16 cellular contexts compared by ENCODE assay signal in the genomic region with DNA sequence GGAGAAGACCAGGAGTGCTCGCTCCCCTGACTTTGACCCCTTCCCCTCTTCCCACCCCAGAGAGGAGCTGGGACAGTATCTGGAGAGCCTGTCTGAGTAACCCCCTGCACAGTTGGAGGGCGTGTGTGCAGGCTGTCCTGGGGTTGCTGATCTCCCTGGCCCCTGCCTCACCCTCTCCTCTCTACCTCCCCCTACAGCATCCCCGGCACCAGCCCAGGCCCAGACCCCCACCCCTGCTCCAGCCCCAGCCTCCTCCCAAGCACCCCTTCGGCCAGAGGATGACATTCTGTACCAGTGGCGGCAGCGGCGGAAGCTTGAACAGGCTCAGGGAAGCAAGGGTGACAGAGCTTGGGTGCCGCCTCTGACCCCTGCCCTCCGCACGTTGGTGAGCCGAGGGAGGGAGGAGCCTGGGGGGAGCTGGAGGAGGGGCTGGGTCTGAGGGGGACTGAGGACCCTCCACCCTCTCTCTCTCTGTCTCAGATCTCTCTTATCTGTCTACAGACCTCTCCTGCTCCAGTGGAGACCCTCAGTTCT. TPM values are rescaled to one million over a fixed set of nuclear protein-coding genes. Genes with fewer than 3 reads are reported as not detected.
DNase-seq lines count a peak whose midpoint lies in the region; ATAC-seq and TF ChIP-seq lines count a peak whose summit lies in the region.
"Had no signal": no experiment of that assay in that cellular context is flagged by ENCODE, and none has a peak within 500 bp of the region (broad histone marks: within the 10 kb centered on the region; RNA-seq: fewer than 3 reads in every experiment).

No MANE protein-coding gene starts in this region.

- no peaks in the 10 kb centered on the region for H3K79me2 ChIP-seq in parathyroid adenoma

- no peak overlapping the region for H2AFZ ChIP-seq in parathyroid adenoma

- H3K27ac ChIP-seq in Panc1 (ENCODE audit: low read length) (no peak overlapping the region), endodermal cell (ENCODE audit: low read depth, low read length) (no peak overlapping the region), parathyroid adenoma (peak overlapping the region; percentile 90)

- DNase-seq in Right ventricle myocardium inferior (ENCODE audit: missing footprints) (peak; percentile 46), cardiac septum (ENCODE audit: low spot score) (no peak), Panc1 (ENCODE audit: low read depth, low spot score) (no peak), endodermal cell (peak; percentile 49), NCI-H187 (lab: John Stamatoyannopoulos, UW) (no peak)
- DNase-seq in activated T-cell treated with anti-CD3 and anti-CD28 coated beads, Interleukin-2, amount 50 U/mL, for 48 hours = no peak
- DNase-seq in stimulated activated naive CD4-positive, alpha-beta T cell (lab: John Stamatoyannopoulos, UW) = no peak
- DNase-seq: DND-41, GDM1, KBM-7, NCI-H1048, NCI-H1694 treated with DMSO at 0.1 percent for 48 hours, SHP77 had no signal

- 88 to 92% methylated on average over 4 to 11 of the region's 11 CpGs for WGBS in endodermal cell (ENCODE audit: insufficient coverage in 1 of 2, insufficient read length in 1 of 2), 2 experiments

- no peaks in the 10 kb centered on the region for H3K9me3 Mint-ChIP-seq in endodermal cell

- POLR2A ChIA-PET in Panc1 (lab: Charles Lee) = no interaction called here

- in situ Hi-C loops in Panc1 (cut with HindIII; ENCODE audit: low pct_unique_long_range_greater_than_20kb, low sequenced_read_pairs) = no loop called here

- H3K4me3 Mint-ChIP-seq in endodermal cell = no peak overlapping the region
- H3K4me3 Mint-ChIP-seq: CD4-positive, alpha-beta memory T cell had no signal

- H3K27me3 Mint-ChIP-seq in endodermal cell (ENCODE audit: insufficient read depth) = peaks cover 2% of the 10 kb centered on the region
- H3K27me3 Mint-ChIP-seq: CD4-positive, alpha-beta memory T cell had no signal

- H3K9ac ChIP-seq in endodermal cell (ENCODE audit: extremely low read depth, low read length, poor library complexity, severe bottlenecking) = no peak overlapping the region
- no peak overlapping the region for H3K9ac ChIP-seq in parathyroid adenoma

- no peak for TF ChIP-seq CTCF in Panc1 (IDR thresholded peaks at IDR 0.05)
- no peak for TF ChIP-seq CTCF in endodermal cell (conservative IDR thresholded peaks at IDR 0.05)
- TF ChIP-seq CTCF in parathyroid adenoma (IDR thresholded peaks at IDR 0.05) = no peak

- CTCF ChIA-PET in Panc1 (lab: Charles Lee) = no interaction called here

- intact Hi-C loops in Right ventricle myocardium inferior (cut with DNase I) (no loop called here), cardiac septum (cut with DNase I) (no loop called here), Panc1 (cut with micrococcal nuclease; ENCODE audit: unreplicated experiment) (no loop called here)

- ATAC-seq in Right ventricle myocardium inferior (no peak), Panc1 (peak; percentile 18; the same call in 1 of the 2 replicates)

- peaks cover 3% of the 10 kb centered on the region for H3K4me1 Mint-ChIP-seq in endodermal cell

- H3K36me3 ChIP-seq in Panc1 (ENCODE audit: control insufficient read depth, insufficient read depth, low read length) = no peaks in the 10 kb centered on the region
- peaks cover 25% of the 10 kb centered on the region for H3K36me3 ChIP-seq in endodermal cell (ENCODE audit: control insufficient read depth, insufficient read depth, low read length)
- H3K36me3 ChIP-seq in parathyroid adenoma (ENCODE audit: control insufficient read depth, insufficient read depth, low read length) = no peaks in the 10 kb centered on the region

- no TSS peak for BruUV-seq in Panc1 (replicated peaks; lab: Mats Ljungman, UMichigan)

- H3K9me3 ChIP-seq in Panc1 (ENCODE audit: control insufficient read depth, insufficient read depth, low read depth, low read length) = no peaks in the 10 kb centered on the region
- H3K9me3 ChIP-seq in endodermal cell (ENCODE audit: control insufficient read depth, low read length) = no peaks in the 10 kb centered on the region
- H3K9me3 ChIP-seq in parathyroid adenoma (ENCODE audit: control insufficient read depth, low read length) = no peaks in the 10 kb centered on the region

- H3K27me3 ChIP-seq in Panc1 (ENCODE audit: control insufficient read depth, insufficient read depth, low read length) = no peaks in the 10 kb centered on the region
- no peaks in the 10 kb centered on the region for H3K27me3 ChIP-seq in endodermal cell (ENCODE audit: control insufficient read depth, insufficient read depth, low read length, poor library complexity, severe bottlenecking)
- no peaks in the 10 kb centered on the region for H3K27me3 ChIP-seq in parathyroid adenoma (ENCODE audit: control insufficient read depth, insufficient read depth, low read length)

- H3K4me3 ChIP-seq in Panc1 (ENCODE audit: low read depth in 2 of 2, low read length in 2 of 2) (no peak overlapping the region), endodermal cell (ENCODE audit: low read length) (no peak overlapping the region), parathyroid adenoma (ENCODE audit: low read depth, low read length) (no peak overlapping the region)

- no peak overlapping the region for H3K27ac Mint-ChIP-seq in endodermal cell

- H3K4me1 ChIP-seq in Panc1 (ENCODE audit: control insufficient read depth, insufficient read depth, low read length) = no peaks in the 10 kb centered on the region
- peaks cover 2% of the 10 kb centered on the region for H3K4me1 ChIP-seq in endodermal cell (ENCODE audit: control insufficient read depth, insufficient read depth, low read length)
- peaks cover 16% of the 10 kb centered on the region for H3K4me1 ChIP-seq in parathyroid adenoma

- H3K4me2 ChIP-seq in parathyroid adenoma (ENCODE audit: low read length) = no peak overlapping the region

- peaks cover 28% of the 10 kb centered on the region for H3K36me3 Mint-ChIP-seq in endodermal cell (ENCODE audit: low read depth)

RNA-seq across cellular contexts. Expression of a gene that starts 8.7 kb away (rescaled TPM):
- 5.1 TPM for total RNA-seq in Right ventricle myocardium inferior
- total RNA-seq in cardiac septum = 11.7 TPM
- 63.9 TPM for total RNA-seq in Panc1 (2021; ENCODE audit: unreplicated experiment)
- 26.9 TPM for polyA plus RNA-seq in Panc1 (2012; ENCODE audit: insufficient read length)
- 10 to 100 TPM; 37.8 to 45.4 TPM for total RNA-seq in endodermal cell
- polyA plus RNA-seq in endodermal cell (2013, experiment 1 of 2) = 37.0 TPM
- 34.6 TPM for polyA plus RNA-seq in endodermal cell (2013, experiment 2 of 2)

RNA-seq across cellular contexts. Expression of a gene that starts 8.7 kb away (rescaled TPM):
- total RNA-seq in Right ventricle myocardium inferior (4.2 TPM), cardiac septum (8.8 TPM), Panc1 (2021; ENCODE audit: unreplicated experiment) (35.8 TPM), endodermal cell (10 to 100 TPM; 12.7 to 15.0 TPM)
- 25.5 TPM for polyA plus RNA-seq in Panc1 (2012; ENCODE audit: insufficient read length)
- 82.2 TPM for polyA plus RNA-seq in endodermal cell (2013, experiment 1 of 2)
- polyA plus RNA-seq in endodermal cell (2013, experiment 2 of 2) = 59.5 TPM

RNA-seq across cellular contexts. Expression of a gene that starts 9.8 kb away (rescaled TPM):
- total RNA-seq in Right ventricle myocardium inferior (662 TPM), cardiac septum (863 TPM), Panc1 (2021; ENCODE audit: unreplicated experiment) (0.87 TPM), endodermal cell (under 1 TPM; 0.33 to 0.90 TPM)
- 1.0 TPM for polyA plus RNA-seq in Panc1 (2012; ENCODE audit: insufficient read length)
- 0.36 TPM for polyA plus RNA-seq in endodermal cell (2013, experiment 1 of 2)
- polyA plus RNA-seq in endodermal cell (2013, experiment 2 of 2) = 0.62 TPM
- total RNA-seq: CD4-positive, alpha-beta memory T cell; PC-3 had no signal
- polyA plus RNA-seq: CD4-positive, alpha-beta memory T cell had no signal

RNA-seq across cellular contexts. Expression of a gene that starts 18.3 kb away (rescaled TPM):
- total RNA-seq in Right ventricle myocardium inferior (8.2 TPM), cardiac septum (9.6 TPM), Panc1 (2021; ENCODE audit: unreplicated experiment) (23.5 TPM), endodermal cell (1 to 10 TPM; 6.6 to 7.6 TPM)
- polyA plus RNA-seq in Panc1 (2012; ENCODE audit: insufficient read length) = 29.5 TPM
- polyA plus RNA-seq in endodermal cell (2013, experiment 1 of 2) = 11.6 TPM
- polyA plus RNA-seq in endodermal cell (2013, experiment 2 of 2) = 10.4 TPM

RNA-seq across cellular contexts. Expression of a gene that starts 21.2 kb away (rescaled TPM):
- 44.7 TPM for total RNA-seq in Right ventricle myocardium inferior
- 43.2 TPM for total RNA-seq in cardiac septum
- total RNA-seq in Panc1 (2021; ENCODE audit: unreplicated experiment) = 169 TPM
- 94.6 TPM for polyA plus RNA-seq in Panc1 (2012; ENCODE audit: insufficient read length)
- 100 to 1,000 TPM; 101 to 109 TPM for total RNA-seq in endodermal cell
- polyA plus RNA-seq in endodermal cell (2013, experiment 1 of 2) = 76.8 TPM
- 65.3 TPM for polyA plus RNA-seq in endodermal cell (2013, experiment 2 of 2)

Comparison
In these comparisons a context has a peak if more than half of its experiments do, and no peak if none do; other contexts are left out.
1. DNase-seq: peak in Right ventricle myocardium inferior (single experiment) and endodermal cell (single experiment); none in cardiac septum (single experiment), Panc1 (single experiment), activated T-cell treated with anti-CD3 and anti-CD28 coated beads, Interleukin-2, amount 50 U/mL, for 48 hours (0 of 2), NCI-H187 (0 of 2) and stimulated activated naive CD4-positive, alpha-beta T cell (0 of 6).
2. RNA of a gene that starts 9.8 kb away (total RNA-seq): 863 TPM in cardiac septum (single experiment) and 662 TPM in Right ventricle myocardium inferior (single experiment); 0.33 to 0.90 TPM in endodermal cell and 0.87 TPM in Panc1 (single experiment); every median in the first group is over 100 times any median in the second.